ENCODE assay signal across 30 cellular contexts in genomic region chr17:34712481-34713195, GRCh38.
"Had no signal": no experiment of that assay in that cellular context is flagged by ENCODE, and none has a peak within 500 bp of the region (broad histone marks: within the 10 kb centered on the region; RNA-seq: fewer than 3 reads in every experiment).

No MANE protein-coding gene starts in this region.

- H3K4me1 Mint-ChIP-seq: central memory CD8-positive, alpha-beta T cell; mesothelial cell of epicardium; naive B cell; stimulated activated memory B cell treated with anti-CD40 and anti-IgM and Interleukin-4, amounts not matched to agents 10 μg/mL and 1 μg/mL and 100 μg/mL, for 72 hours had no signal

- H3K4me3 Mint-ChIP-seq: central memory CD8-positive, alpha-beta T cell; effector memory CD8-positive, alpha-beta T cell; mesothelial cell of epicardium; naive B cell; natural killer cell treated with Interleukin-12 subunit alpha and Interleukin-12 subunit beta and Interleukin-15 and Interleukin-18, amount 100 ng/mL, for 72 hours; neural progenitor cell; stimulated activated memory B cell treated with anti-CD40 and anti-IgM and Interleukin-4, amounts not matched to agents 10 μg/mL and 1 μg/mL and 100 μg/mL, for 72 hours had no signal

- H3K27ac Mint-ChIP-seq: effector memory CD8-positive, alpha-beta T cell; mesothelial cell of epicardium; natural killer cell treated with Interleukin-12 subunit alpha and Interleukin-12 subunit beta and Interleukin-15 and Interleukin-18, amount 100 ng/mL, for 72 hours; neural progenitor cell; stimulated activated memory B cell treated with anti-CD40 and anti-IgM and Interleukin-4, amounts not matched to agents 10 μg/mL and 1 μg/mL and 100 μg/mL, for 72 hours had no signal

- DNase-seq: dermis blood vessel endothelial cell; effector memory CD8-positive, alpha-beta T cell; foreskin fibroblast; heart left ventricle; left cardiac atrium; left lung; mesenchymal stem cell; mucosa of descending colon; naive B cell; nucleus accumbens; ovary; posterior cingulate gyrus; psoas muscle; right cardiac atrium; spleen; stimulated activated CD4-positive, alpha-beta T cell treated with anti-CD3 and anti-CD28 coated beads, Interleukin-4, amount 100 ng/mL, for 4 hours; stimulated activated naive CD8-positive, alpha-beta T cell treated with anti-CD3 and anti-CD28 coated beads, Interleukin-15, Interleukin-2, amounts not matched to agents 100 U/mL and 50 U/mL, for 24 hours; substantia nigra; testis; tibial artery; upper lobe of right lung had no signal

- H3K36me3 Mint-ChIP-seq: mesothelial cell of epicardium; naive B cell; natural killer cell treated with Interleukin-12 subunit alpha and Interleukin-12 subunit beta and Interleukin-15 and Interleukin-18, amount 100 ng/mL, for 72 hours; neural progenitor cell; stimulated activated memory B cell treated with anti-CD40 and anti-IgM and Interleukin-4, amounts not matched to agents 10 μg/mL and 1 μg/mL and 100 μg/mL, for 72 hours had no signal

- ATAC-seq: effector memory CD8-positive, alpha-beta T cell; gastroesophageal sphincter; heart left ventricle; left cardiac atrium; left lung; mucosa of descending colon; natural killer cell treated with Interleukin-12 subunit alpha and Interleukin-12 subunit beta and Interleukin-15 and Interleukin-18, amount 100 ng/mL, for 72 hours; psoas muscle; right cardiac atrium; stimulated activated memory B cell treated with anti-CD40 and anti-IgM and Interleukin-4, amounts not matched to agents 10 μg/mL and 1 μg/mL and 100 μg/mL, for 72 hours; stimulated activated naive CD8-positive, alpha-beta T cell treated with anti-CD3 and anti-CD28 coated beads, Interleukin-15, Interleukin-2, amounts not matched to agents 100 U/mL and 50 U/mL, for 24 hours; upper lobe of right lung had no signal

- H3K4me1 ChIP-seq: gastroesophageal sphincter, heart left ventricle, left lung, neural progenitor cell, psoas muscle, spleen, testis, tibial artery, upper lobe of right lung had no signal

- H3K36me3 ChIP-seq: gastroesophageal sphincter, heart left ventricle, left lung, neural progenitor cell, ovary, spleen, tibial artery, upper lobe of right lung had no signal

- H3K9me3 ChIP-seq: gastroesophageal sphincter, heart left ventricle, left lung, mucosa of descending colon, ovary, psoas muscle, spleen, testis, tibial artery, upper lobe of right lung had no signal

- H3K27me3 ChIP-seq: hepatocyte, ovary, testis had no signal

- H3K27ac ChIP-seq: coronary artery, gastroesophageal sphincter, heart left ventricle, hepatocyte, left lung, neural progenitor cell, ovary, psoas muscle, skin epidermis, spleen, testis, tibial artery, upper lobe of right lung had no signal

- H3K9me3 Mint-ChIP-seq: central memory CD8-positive, alpha-beta T cell; effector memory CD8-positive, alpha-beta T cell; mesothelial cell of epicardium; natural killer cell treated with Interleukin-12 subunit alpha and Interleukin-12 subunit beta and Interleukin-15 and Interleukin-18, amount 100 ng/mL, for 72 hours; neural progenitor cell; stimulated activated memory B cell treated with anti-CD40 and anti-IgM and Interleukin-4, amounts not matched to agents 10 μg/mL and 1 μg/mL and 100 μg/mL, for 72 hours had no signal

- H3K4me3 ChIP-seq: coronary artery, gastroesophageal sphincter, heart left ventricle, hepatocyte, left lung, mucosa of descending colon, neural progenitor cell, ovary, psoas muscle, skin epidermis, spleen, testis, tibial artery, upper lobe of right lung had no signal
